In genomic region chr3:8741581-8742355, GRCh38 we compare ENCODE assay signal across 9 cellular contexts. TPM values are rescaled to one million over a fixed set of nuclear protein-coding genes. Genes with fewer than 3 reads are reported as not detected.
DNase-seq lines count a peak whose midpoint lies in the region; FAIRE-seq and TF ChIP-seq lines count a peak whose summit lies in the region.
"Had no signal": no experiment of that assay in that cellular context is flagged by ENCODE, and none has a peak within 500 bp of the region (broad histone marks: within the 10 kb centered on the region; RNA-seq: fewer than 3 reads in every experiment).

No MANE protein-coding gene starts in this region.

- no peaks in the 10 kb centered on the region for H3K36me3 ChIP-seq in left ventricle myocardium inferior

- no peaks in the 10 kb centered on the region for H3K9me3 ChIP-seq in left ventricle myocardium inferior (replicated peaks)

- DNase-seq in HEK293T (ENCODE audit: extremely low spot score) (peak; percentile 20), left ventricle myocardium inferior (no peak), retinal pigment epithelial cell (ENCODE audit: low read depth) (peak; percentile 55), SHP77 (lab: John Stamatoyannopoulos, UW) (no peak), RKO (ENCODE audit: low spot score) (no peak), SIG-M5 (lab: John Stamatoyannopoulos, UW) (no peak), GM12891 (ENCODE audit: insufficient read length, low spot score) (no peak)

- no peak for FAIRE-seq in GM12891 (lab: Jason Lieb, UNC)

- TF ChIP-seq POLR2A in GM12891 (IDR thresholded peaks at IDR 0.05; ENCODE audit: low read depth, low read length), result no peak

- CTCF ChIA-PET in HEK293T (lab: Yijun Ruan, JAX), result interaction anchor here (1.0 to 2.4 kb wide), 3 partner anchors 28 to 78 kb away, joined by 4 to 7 read pairs (median 5); partner anchors contain the start of gene OXTR

- TF ChIP-seq CTCF in WI38 (IDR thresholded peaks at IDR 0.05; ENCODE audit: low read depth, low read length) (no peak), left ventricle myocardium inferior (IDR thresholded peaks at IDR 0.05; ENCODE audit: borderline replicate concordance) (no peak), retinal pigment epithelial cell (conservative IDR thresholded peaks at IDR 0.05; ENCODE audit: low read depth, low read length) (no peak)

- H3K4me1 ChIP-seq in left ventricle myocardium inferior, result peaks cover 29% of the 10 kb centered on the region

- H3K27me3 ChIP-seq in left ventricle myocardium inferior (ENCODE audit: low read depth), result no peaks in the 10 kb centered on the region

- intact Hi-C loops in left ventricle myocardium inferior (cut with micrococcal nuclease), result no loop called here

- POLR2A ChIA-PET in HEK293T (lab: Yijun Ruan, JAX), result interaction anchor here (1.2 kb wide), 1 partner anchor 19 kb away, joined by 4 read pairs; no protein-coding TSS in a partner anchor

- H3K4me3 ChIP-seq in WI38 (ENCODE audit: low read depth, low read length), result peak overlapping the region; percentile 34
- H3K4me3 ChIP-seq in left ventricle myocardium inferior, result peak overlapping the region; percentile 19
- peak overlapping the region; percentile 7 for H3K4me3 ChIP-seq in retinal pigment epithelial cell (ENCODE audit: low read length)

- H3K27ac ChIP-seq in left ventricle myocardium inferior (replicated peaks), result peak overlapping the region; percentile 55

TF ChIP-seq in HEK293T, 16 proteins besides CTCF, POLR2A, EP300 and RAD21:
- no peak for TF ChIP-seq NFRKB (IDR thresholded peaks at IDR 0.05)
- TF ChIP-seq ZNF384 (IDR thresholded peaks at IDR 0.05), result no peak
- TF ChIP-seq ARNT (IDR thresholded peaks at IDR 0.05), result no peak
- no peak for TF ChIP-seq ELF4 (IDR thresholded peaks at IDR 0.05)
- TF ChIP-seq LEF1 (IDR thresholded peaks at IDR 0.05; ENCODE audit: borderline replicate concordance), result no peak
- TF ChIP-seq FOXK2 (IDR thresholded peaks at IDR 0.05), result no peak
- TF ChIP-seq PKNOX1 (IDR thresholded peaks at IDR 0.05), result no peak
- TF ChIP-seq FOXM1 (IDR thresholded peaks at IDR 0.05; ENCODE audit: borderline replicate concordance), result no peak
- no peak for TF ChIP-seq SP1 (IDR thresholded peaks at IDR 0.05)

TF ChIP-seq in GM12891, 5 proteins besides CTCF, POLR2A, EP300 and RAD21:
- TF ChIP-seq POU2F2 (IDR thresholded peaks at IDR 0.05; ENCODE audit: low read depth, low read length) (no peak), SPI1 (IDR thresholded peaks at IDR 0.05; ENCODE audit: low read depth, low read length) (no peak), TAF1 (IDR thresholded peaks at IDR 0.05; ENCODE audit: low read depth, low read length) (no peak), PAX5 (IDR thresholded peaks at IDR 0.05; ENCODE audit: insufficient read depth, low read length, severe bottlenecking) (no peak), POLR2AphosphoS5 (IDR thresholded peaks at IDR 0.05; ENCODE audit: low read depth, low read length) (no peak)

RNA-seq across cellular contexts. Expression of gene CAV3, which starts 8.2 kb away (rescaled TPM):
- 31.6 TPM for total RNA-seq in left ventricle myocardium inferior
- polyA plus RNA-seq in GM12891 (2012; ENCODE audit: low read depth, missing spikeins), result not detected
- total RNA-seq: aorta had no signal

RNA-seq across cellular contexts. Expression of gene OXTR, which starts 27.6 kb away (rescaled TPM):
- 0.14 TPM for total RNA-seq in left ventricle myocardium inferior
- polyA plus RNA-seq in GM12891 (2012; ENCODE audit: low read depth, missing spikeins), result 4.2 TPM

Comparison
In these comparisons a context has a peak if more than half of its experiments do, and no peak if none do; other contexts are left out.
1. DNase-seq: peak in HEK293T (single experiment) and retinal pigment epithelial cell (single experiment); none in left ventricle myocardium inferior (single experiment), SHP77 (0 of 2), RKO (single experiment), SIG-M5 (single experiment) and GM12891 (single experiment).
2. Peak in every context shown above with its lines, with median percentiles within 50 percentile points of each other: H3K4me3 ChIP-seq.